8 cellular contexts compared by ENCODE assay signal in genomic region chr9:134434896-134435506, GRCh38.
DNase-seq lines count a peak whose midpoint lies in the region; ATAC-seq and TF ChIP-seq lines count a peak whose summit lies in the region.

No MANE protein-coding gene starts in this region.

- peak; percentile 81 to 82 for ATAC-seq in left cardiac atrium
- ATAC-seq in GM18909 (IDR thresholded peaks at IDR 0.05; ENCODE audit: poor library complexity, unreplicated experiment): no peak

- H3K27ac Mint-ChIP-seq in activated naive CD8-positive, alpha-beta T cell treated with anti-CD3 and anti-CD28 coated beads for 36 hours: no peak overlapping the region

- TF ChIP-seq CTCF in AG04449 (IDR thresholded peaks at IDR 0.05; ENCODE audit: insufficient read depth, low read length, missing control alignments) (no peak), retinal pigment epithelial cell (conservative IDR thresholded peaks at IDR 0.05; ENCODE audit: low read depth, low read length) (no peak)

- H3K36me3 Mint-ChIP-seq in activated naive CD8-positive, alpha-beta T cell treated with anti-CD3 and anti-CD28 coated beads for 36 hours: no peaks in the 10 kb centered on the region

- POLR2A ChIA-PET in AG04449 (lab: Yijun Ruan, JAX): interaction anchor here (0.6 to 1.0 kb wide), 5 partner anchors 8 to 534 kb away, joined by 3 to 4 read pairs (median 3); no protein-coding TSS in a partner anchor

- no peaks in the 10 kb centered on the region for H3K9me3 Mint-ChIP-seq in activated naive CD8-positive, alpha-beta T cell treated with anti-CD3 and anti-CD28 coated beads for 36 hours

- peak; percentile 80 for DNase-seq in AG04449 (ENCODE audit: low read depth, low spot score)
- DNase-seq in NCI-H1048 (lab: John Stamatoyannopoulos, UW): peak; percentile 16
- peak; percentile 68 to 98 (median 93) for DNase-seq in anterior cingulate cortex (lab: John Stamatoyannopoulos, UW)
- DNase-seq in left cardiac atrium: peak; percentile 97
- peak; percentile 91 for DNase-seq in retinal pigment epithelial cell (ENCODE audit: low read depth)
- no peak for DNase-seq in activated naive CD8-positive, alpha-beta T cell treated with anti-CD3 and anti-CD28 coated beads for 36 hours
- DNase-seq in NCI-H187 (lab: John Stamatoyannopoulos, UW): no peak

- H3K4me3 ChIP-seq in AG04449 (ENCODE audit: low read depth, low read length) (no peak overlapping the region), retinal pigment epithelial cell (ENCODE audit: low read length) (no peak overlapping the region)

- H3K4me3 Mint-ChIP-seq in activated naive CD8-positive, alpha-beta T cell treated with anti-CD3 and anti-CD28 coated beads for 36 hours: no peak overlapping the region

- H3K27me3 Mint-ChIP-seq in activated naive CD8-positive, alpha-beta T cell treated with anti-CD3 and anti-CD28 coated beads for 36 hours: peaks cover 5% of the 10 kb centered on the region

- CTCF ChIA-PET in AG04449 (lab: Yijun Ruan, JAX): interaction anchor here (0.9 to 6.5 kb wide), 6 partner anchors 8 to 271 kb away, joined by 3 to 96 read pairs (median 6); partner anchors contain the start of gene RNU6ATAC

- intact Hi-C loops in left cardiac atrium (cut with DNase I): loop anchor here in 1 of 2 donors (5.0 kb wide), 1 partner anchor 108 kb away; the partner anchor contains the start of gene RXRA

- no peaks in the 10 kb centered on the region for H3K4me1 Mint-ChIP-seq in activated naive CD8-positive, alpha-beta T cell treated with anti-CD3 and anti-CD28 coated beads for 36 hours

Comparison
In these comparisons a context has a peak if more than half of its experiments do, and no peak if none do; other contexts are left out.
1. DNase-seq: peak in AG04449 (single experiment), NCI-H1048 (single experiment), anterior cingulate cortex (58 of 58), left cardiac atrium (single experiment) and retinal pigment epithelial cell (single experiment); none in activated naive CD8-positive, alpha-beta T cell treated with anti-CD3 and anti-CD28 coated beads for 36 hours (single experiment) and NCI-H187 (0 of 2).